In the genomic region with DNA sequence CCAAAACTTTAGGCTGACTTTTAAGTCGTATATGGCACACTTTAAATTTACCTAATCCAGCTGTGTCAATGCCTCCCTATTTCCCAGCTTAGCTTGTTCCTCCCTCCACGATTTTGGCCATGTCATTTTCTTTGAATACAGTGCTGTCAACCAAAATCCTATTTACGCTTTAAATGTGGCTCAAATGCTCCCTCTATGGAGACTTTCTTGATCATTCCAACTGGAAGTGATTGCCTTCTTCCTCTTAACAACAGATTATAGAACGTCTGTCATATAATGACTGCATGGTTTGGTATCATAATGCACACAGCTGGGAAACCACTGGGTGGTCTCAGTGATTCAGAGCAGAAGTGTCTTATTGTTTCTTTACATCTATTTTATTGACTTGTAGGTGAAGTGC, we compare ENCODE assay signal across 10 cellular contexts. TPM values are rescaled to one million over a fixed set of nuclear protein-coding genes. Genes with fewer than 3 reads are reported as not detected.
DNase-seq lines count a peak whose midpoint lies in the region; ATAC-seq and TF ChIP-seq lines count a peak whose summit lies in the region.
"Had no signal": no experiment of that assay in that cellular context is flagged by ENCODE, and none has a peak within 500 bp of the region (broad histone marks: within the 10 kb centered on the region; RNA-seq: fewer than 3 reads in every experiment).

No MANE protein-coding gene starts in this region.

- H3K27ac ChIP-seq in A673 (ENCODE audit: low read depth, low read length, poor library complexity, severe bottlenecking) (no peak overlapping the region), PC-3 (ENCODE audit: low read length) (no peak overlapping the region)
- no peak overlapping the region for H3K27ac ChIP-seq in effector memory CD4-positive, alpha-beta T cell (ENCODE audit: insufficient read depth, low read length, poor library complexity, severe bottlenecking)

- DNase-seq in A673 (ENCODE audit: low spot score), result peak; percentile 70
- peak; percentile 37 for DNase-seq in EH (ENCODE audit: low read depth)
- DNase-seq in PC-3, result peak; percentile 64
- DNase-seq in fibroblast of gingiva (ENCODE audit: low read depth), result peak; percentile 23
- DNase-seq in effector memory CD4-positive, alpha-beta T cell, result no peak
- no peak for DNase-seq in HuH-7.5 (ENCODE audit: low spot score)
- DNase-seq: NCI-H510A treated with DMSO at 0.1 percent for 48 hours had no signal

- BruUV-seq in A673 (replicated peaks; lab: Mats Ljungman, UMichigan) (no TSS peak), PC-3 (replicated peaks; lab: Mats Ljungman, UMichigan) (no TSS peak)

- CTCF ChIA-PET in A673 (lab: Charles Lee) (no interaction called here), PC-3 (lab: Charles Lee) (interaction anchor here (0.7 to 1.1 kb wide), 2 partner anchors 31 to 240 kb away, joined by 4 to 6 read pairs; no protein-coding TSS in a partner anchor)

- no peak for ATAC-seq in PC-3
- no peak for ATAC-seq in stimulated activated memory B cell treated with anti-CD40 and anti-IgM and Interleukin-4, amounts not matched to agents 10 μg/mL and 1 μg/mL and 100 μg/mL, for 72 hours
- ATAC-seq in GM18502 (IDR thresholded peaks at IDR 0.05; ENCODE audit: poor library complexity, unreplicated experiment), result no peak

- POLR2A ChIA-PET in A673 (lab: Charles Lee; ENCODE audit: low non-redundant PET) (no interaction called here), PC-3 (lab: Charles Lee; ENCODE audit: unreplicated experiment) (interaction anchor here (0.5 kb wide), 1 partner anchor 50 kb away, joined by 3 read pairs; no protein-coding TSS in a partner anchor)

- no peak overlapping the region for H2AFZ ChIP-seq in PC-3 (ENCODE audit: low read length)

- peaks cover 5% of the 10 kb centered on the region for H3F3A ChIP-seq in PC-3 (ENCODE audit: low read length, unreplicated experiment)

- H3K4me1 Mint-ChIP-seq in stimulated activated memory B cell treated with anti-CD40 and anti-IgM and Interleukin-4, amounts not matched to agents 10 μg/mL and 1 μg/mL and 100 μg/mL, for 72 hours, result peaks cover 28% of the 10 kb centered on the region

- H3K4me1 ChIP-seq in A673 (ENCODE audit: insufficient read depth, low read length, poor library complexity, severe bottlenecking) (peaks cover 7% of the 10 kb centered on the region), PC-3 (ENCODE audit: insufficient read depth, low read length) (peaks cover 17% of the 10 kb centered on the region)
- H3K4me1 ChIP-seq in effector memory CD4-positive, alpha-beta T cell (ENCODE audit: control insufficient read depth, insufficient read depth, low read length, poor library complexity, severe bottlenecking), result peaks cover 11% of the 10 kb centered on the region

- H3K9me3 ChIP-seq in A673 (ENCODE audit: low read depth, low read length, poor library complexity, severe bottlenecking), result no peaks in the 10 kb centered on the region
- no peaks in the 10 kb centered on the region for H3K9me3 ChIP-seq in PC-3 (ENCODE audit: low read length)
- no peaks in the 10 kb centered on the region for H3K9me3 ChIP-seq in effector memory CD4-positive, alpha-beta T cell (ENCODE audit: control insufficient read depth, low read length)

- no peak overlapping the region for H3K4me2 ChIP-seq in PC-3 (ENCODE audit: low read length)

- no peaks in the 10 kb centered on the region for H3K27me3 ChIP-seq in A673 (replicated peaks; ENCODE audit: insufficient read depth, low read depth, low read length, poor library complexity)
- no peaks in the 10 kb centered on the region for H3K27me3 ChIP-seq in PC-3 (ENCODE audit: low read length)
- no peaks in the 10 kb centered on the region for H3K27me3 ChIP-seq in effector memory CD4-positive, alpha-beta T cell (replicated peaks; ENCODE audit: control insufficient read depth, insufficient read depth, low read length, poor library complexity, severe bottlenecking)

- H3K4me3 Mint-ChIP-seq in stimulated activated memory B cell treated with anti-CD40 and anti-IgM and Interleukin-4, amounts not matched to agents 10 μg/mL and 1 μg/mL and 100 μg/mL, for 72 hours, result no peak overlapping the region
- H3K4me3 Mint-ChIP-seq: activated naive CD8-positive, alpha-beta T cell had no signal

- no peaks in the 10 kb centered on the region for H3K79me2 ChIP-seq in PC-3 (ENCODE audit: low read length)

- no peaks in the 10 kb centered on the region for H3K36me3 Mint-ChIP-seq in stimulated activated memory B cell treated with anti-CD40 and anti-IgM and Interleukin-4, amounts not matched to agents 10 μg/mL and 1 μg/mL and 100 μg/mL, for 72 hours

- H3K9ac ChIP-seq in PC-3 (ENCODE audit: low read length), result no peak overlapping the region

- TF ChIP-seq CTCF in A673 (conservative IDR thresholded peaks at IDR 0.05; ENCODE audit: low read depth, low read length) (peak; percentile 50; the same call in 1 of the 2 replicates), PC-3 (conservative IDR thresholded peaks at IDR 0.05; ENCODE audit: low read depth, low read length) (peak; percentile 69)

- H3K36me3 ChIP-seq in A673 (ENCODE audit: insufficient read depth, low read length, poor library complexity, severe bottlenecking), result no peaks in the 10 kb centered on the region
- no peaks in the 10 kb centered on the region for H3K36me3 ChIP-seq in PC-3 (ENCODE audit: low read depth, low read length)
- H3K36me3 ChIP-seq in effector memory CD4-positive, alpha-beta T cell (ENCODE audit: control insufficient read depth, insufficient read depth, low read length), result no peaks in the 10 kb centered on the region

- H3K27ac Mint-ChIP-seq in stimulated activated memory B cell treated with anti-CD40 and anti-IgM and Interleukin-4, amounts not matched to agents 10 μg/mL and 1 μg/mL and 100 μg/mL, for 72 hours, result no peak overlapping the region
- H3K27ac Mint-ChIP-seq: activated naive CD8-positive, alpha-beta T cell had no signal

- no peaks in the 10 kb centered on the region for H4K20me1 ChIP-seq in PC-3 (ENCODE audit: low read length)

- H3K9me2 ChIP-seq in PC-3 (replicated peaks; ENCODE audit: low read length), result no peaks in the 10 kb centered on the region

- H3K27me3 Mint-ChIP-seq in stimulated activated memory B cell treated with anti-CD40 and anti-IgM and Interleukin-4, amounts not matched to agents 10 μg/mL and 1 μg/mL and 100 μg/mL, for 72 hours, result no peaks in the 10 kb centered on the region

- no peak overlapping the region for H3K4me3 ChIP-seq in A673 (ENCODE audit: low read depth, low read length, poor library complexity, severe bottlenecking)
- no peak overlapping the region for H3K4me3 ChIP-seq in PC-3 (ENCODE audit: low read length)
- no peak overlapping the region for H3K4me3 ChIP-seq in effector memory CD4-positive, alpha-beta T cell (ENCODE audit: insufficient read depth, low read depth, low read length, poor library complexity, severe bottlenecking)

- H3K9me3 Mint-ChIP-seq in stimulated activated memory B cell treated with anti-CD40 and anti-IgM and Interleukin-4, amounts not matched to agents 10 μg/mL and 1 μg/mL and 100 μg/mL, for 72 hours, result no peaks in the 10 kb centered on the region

- intact Hi-C loops in A673 (cut with micrococcal nuclease; ENCODE audit: unreplicated experiment), result no loop called here
- intact Hi-C loops in PC-3 (cut with micrococcal nuclease), result loop anchor here (1.0 kb wide), 2 partner anchors 53 to 241 kb away; no protein-coding TSS in a partner anchor

RNA-seq across cellular contexts. Expression of a gene that starts 18.9 kb away (rescaled TPM):
- total RNA-seq in A673 (2021) (4.1 and 6.9 TPM in 2 replicates), PC-3 (2014; rRNA removed) (4.3 and 5.5 TPM in 2 replicates)

Comparison
In these comparisons a context has a peak if more than half of its experiments do, and no peak if none do; other contexts are left out.
1. DNase-seq: peak in A673 (single experiment), EH (single experiment), PC-3 (single experiment) and fibroblast of gingiva (single experiment); none in effector memory CD4-positive, alpha-beta T cell (0 of 3) and HuH-7.5 (single experiment).